ENCODE assay signal across 8 cellular contexts in the genomic region with DNA sequence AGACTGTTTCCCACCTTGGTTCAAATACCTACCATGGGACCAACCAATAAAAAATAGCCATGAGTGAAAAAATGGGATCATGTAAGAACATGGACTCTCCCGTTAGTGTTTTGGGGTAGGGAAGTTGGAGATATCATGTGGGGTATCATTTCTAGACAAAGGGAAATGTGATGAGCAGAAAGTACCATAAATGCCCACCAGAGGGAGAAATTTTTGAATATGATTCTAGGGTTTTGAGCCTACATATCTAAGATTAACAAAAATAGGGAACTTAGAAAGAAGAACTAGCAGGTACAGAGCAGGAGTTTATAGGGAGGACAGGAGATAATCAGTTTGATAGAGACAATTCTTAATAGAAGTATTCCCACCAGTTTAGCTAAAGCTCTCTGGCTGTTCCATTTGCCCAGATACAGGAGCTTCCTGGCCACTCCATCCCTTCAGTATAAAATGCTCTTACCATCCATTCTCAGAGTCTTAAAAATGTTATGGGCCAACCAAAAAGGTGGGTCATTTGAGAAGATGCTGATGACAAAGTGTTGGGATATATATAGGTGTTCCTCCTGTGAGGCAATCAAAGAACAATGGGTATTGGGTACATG. TPM values are rescaled to one million over a fixed set of nuclear protein-coding genes. Genes with fewer than 3 reads are reported as not detected.
DNase-seq lines count a peak whose midpoint lies in the region; ATAC-seq and TF ChIP-seq lines count a peak whose summit lies in the region.

No MANE protein-coding gene starts in this region.

- ATAC-seq in GM21528 (IDR thresholded peaks at IDR 0.05; ENCODE audit: low FRiP score, unreplicated experiment), result no peak
- ATAC-seq in activated naive CD8-positive, alpha-beta T cell treated with anti-CD3 and anti-CD28 coated beads, Interleukin-2, amount 50 U/mL, for 24 hours, result no peak

- H3K27ac Mint-ChIP-seq in progenitor cell of endocrine pancreas, result no peak overlapping the region
- H3K27ac Mint-ChIP-seq in activated naive CD8-positive, alpha-beta T cell treated with anti-CD3 and anti-CD28 coated beads, Interleukin-2, amount 50 U/mL, for 24 hours, result no peak overlapping the region

- H3K4me3 Mint-ChIP-seq in progenitor cell of endocrine pancreas (ENCODE audit: low read depth), result no peak overlapping the region
- no peak overlapping the region for H3K4me3 Mint-ChIP-seq in activated naive CD8-positive, alpha-beta T cell treated with anti-CD3 and anti-CD28 coated beads, Interleukin-2, amount 50 U/mL, for 24 hours

- no peaks in the 10 kb centered on the region for H3K9me3 Mint-ChIP-seq in progenitor cell of endocrine pancreas (ENCODE audit: low read depth)
- no peaks in the 10 kb centered on the region for H3K9me3 Mint-ChIP-seq in activated naive CD8-positive, alpha-beta T cell treated with anti-CD3 and anti-CD28 coated beads, Interleukin-2, amount 50 U/mL, for 24 hours

- peaks cover 11% of the 10 kb centered on the region for H3K4me1 Mint-ChIP-seq in progenitor cell of endocrine pancreas (ENCODE audit: low read depth)
- peaks cover 15% of the 10 kb centered on the region for H3K4me1 Mint-ChIP-seq in activated naive CD8-positive, alpha-beta T cell treated with anti-CD3 and anti-CD28 coated beads, Interleukin-2, amount 50 U/mL, for 24 hours

- no peaks in the 10 kb centered on the region for H3K27me3 Mint-ChIP-seq in progenitor cell of endocrine pancreas
- H3K27me3 Mint-ChIP-seq in activated naive CD8-positive, alpha-beta T cell treated with anti-CD3 and anti-CD28 coated beads, Interleukin-2, amount 50 U/mL, for 24 hours, result no peaks in the 10 kb centered on the region

- peak; percentile 22 to 46 for DNase-seq in NCI-H524 (lab: John Stamatoyannopoulos, UW)
- DNase-seq in NCI-H524 treated with DMSO at 0.1 percent for 48 hours (lab: John Stamatoyannopoulos, UW), result no peak
- DNase-seq in NCI-H226, result peak; percentile 12
- DNase-seq in cerebellar cortex (ENCODE audit: low spot score), result peak; percentile 37
- DNase-seq in progenitor cell of endocrine pancreas (ENCODE audit: low spot score, unreplicated experiment), result no peak
- no peak for DNase-seq in activated naive CD8-positive, alpha-beta T cell treated with anti-CD3 and anti-CD28 coated beads, Interleukin-2, amount 50 U/mL, for 24 hours
- no peak for DNase-seq in SW480 (ENCODE audit: low spot score)

- TF ChIP-seq CTCF in progenitor cell of endocrine pancreas (IDR thresholded peaks at IDR 0.05; ENCODE audit: unreplicated experiment), result peak; percentile 66

- H3K36me3 Mint-ChIP-seq in progenitor cell of endocrine pancreas (ENCODE audit: insufficient read depth), result no peaks in the 10 kb centered on the region
- H3K36me3 Mint-ChIP-seq in activated naive CD8-positive, alpha-beta T cell treated with anti-CD3 and anti-CD28 coated beads, Interleukin-2, amount 50 U/mL, for 24 hours (ENCODE audit: low read depth), result peaks cover 3% of the 10 kb centered on the region

RNA-seq across cellular contexts. Expression of gene CPOX, which starts 3.6 kb away (rescaled TPM):
- 20.4 and 24.4 TPM in 2 replicates for total RNA-seq in progenitor cell of endocrine pancreas

Comparison
In these comparisons a context has a peak if more than half of its experiments do, and no peak if none do; other contexts are left out.
1. DNase-seq: peak in NCI-H524 (2 of 2), NCI-H226 (single experiment) and cerebellar cortex (single experiment); none in NCI-H524 treated with DMSO at 0.1 percent for 48 hours (single experiment), progenitor cell of endocrine pancreas (single experiment), activated naive CD8-positive, alpha-beta T cell treated with anti-CD3 and anti-CD28 coated beads, Interleukin-2, amount 50 U/mL, for 24 hours (single experiment) and SW480 (single experiment).